In the genomic region with DNA sequence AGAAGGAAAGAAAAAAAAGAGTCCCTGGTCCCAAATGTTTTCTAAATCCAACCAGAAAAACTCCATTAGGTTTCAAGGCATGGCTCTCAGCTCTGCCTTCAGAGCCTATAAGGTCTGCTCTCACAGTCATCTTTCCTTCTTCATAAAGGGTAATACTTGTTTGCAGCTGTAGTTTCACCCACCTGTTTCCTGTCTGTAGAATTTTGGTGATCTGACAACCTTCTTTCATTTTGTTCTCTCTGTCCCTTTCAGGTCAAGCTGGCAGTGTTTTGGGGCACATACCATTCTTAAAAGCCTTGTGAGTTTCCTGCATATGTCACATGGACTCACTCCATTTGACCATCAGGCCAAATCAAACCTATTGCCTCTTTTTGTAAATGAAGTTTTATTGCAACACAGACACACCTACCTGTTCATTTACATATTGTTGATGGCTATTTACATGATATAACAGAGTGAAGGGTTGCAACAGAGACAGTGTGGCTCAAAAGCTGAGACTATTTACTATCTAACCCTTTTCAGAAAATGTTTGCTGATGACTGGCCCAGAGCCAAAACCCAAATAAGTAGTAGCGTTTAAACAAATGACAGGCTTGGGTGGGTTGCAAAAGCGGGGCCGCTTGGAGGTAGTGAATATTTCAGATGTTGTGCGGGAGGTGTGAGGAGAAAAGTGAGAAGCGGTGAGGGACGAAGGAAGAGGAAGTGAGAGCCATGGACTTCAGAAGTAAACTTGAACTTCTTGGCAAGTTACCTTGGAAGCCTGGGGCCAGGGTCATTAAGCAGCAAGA, we compare ENCODE assay signal across 11 cellular contexts.
A peak's percentile ranks its signal among the peaks of the same experiment; 100 is the strongest.
DNase-seq lines count a peak whose midpoint lies in the region; ATAC-seq, FAIRE-seq and TF ChIP-seq lines count a peak whose summit lies in the region.
"Had no signal": no experiment of that assay in that cellular context is flagged by ENCODE, and none has a peak within 500 bp of the region (broad histone marks: within the 10 kb centered on the region; RNA-seq: fewer than 3 reads in every experiment).

No MANE protein-coding gene starts in this region.

- H3K9me3 ChIP-seq in lower lobe of right lung (peaks cover 6% of the 10 kb centered on the region), uterus (peaks cover 0 to 2% of the 10 kb centered on the region in 2 donors)

- 0 out of 2 replicates have a peak, but pooled peaks have one; percentile 19 for TF ChIP-seq POLR2A in Raji (IDR thresholded peaks at IDR 0.05; ENCODE audit: insufficient read depth, low read depth, low read length)
- TF ChIP-seq POLR2A in uterus (IDR thresholded peaks at IDR 0.05), result no peak

- peak; percentile 56 for ATAC-seq in GM21526 (IDR thresholded peaks at IDR 0.05; ENCODE audit: low FRiP score, unreplicated experiment)
- peak; percentile 25 for ATAC-seq in HG03196 (IDR thresholded peaks at IDR 0.05; ENCODE audit: unreplicated experiment)
- no peak for ATAC-seq in lower lobe of right lung
- ATAC-seq: left colon had no signal

- H3K4me3 ChIP-seq in lower lobe of right lung, result no peak overlapping the region
- no peak overlapping the region for H3K4me3 ChIP-seq in uterus

- peak; percentile 90 for FAIRE-seq in GM18507 (lab: Jason Lieb, UNC)

- no peak for TF ChIP-seq CTCF in lower lobe of right lung (IDR thresholded peaks at IDR 0.05)
- TF ChIP-seq CTCF in uterus (IDR thresholded peaks at IDR 0.05), result no peak

- DNase-seq in GM18507 (ENCODE audit: extremely low spot score, insufficient read length, low read depth), result no peak
- DNase-seq in lower lobe of right lung, result no peak
- no peak for DNase-seq in uterus
- no peak for DNase-seq in C1 segment of cervical spinal cord (lab: John Stamatoyannopoulos, UW)
- DNase-seq in HPDE6-E6E7 (ENCODE audit: extremely low spot score), result no peak
- DNase-seq: activated CD4-positive, alpha-beta memory T cell treated with anti-CD3 and anti-CD28 coated beads for 36 hours; COR-L47; left colon had no signal

- H3K36me3 ChIP-seq in lower lobe of right lung, result no peaks in the 10 kb centered on the region
- H3K36me3 ChIP-seq in uterus, result no peaks in the 10 kb centered on the region

- H3K4me1 ChIP-seq in lower lobe of right lung (peaks cover 9% of the 10 kb centered on the region), uterus (peaks cover 0 to 7% of the 10 kb centered on the region in 2 donors)

- intact Hi-C loops in lower lobe of right lung (cut with DNase I), result no loop called here
- intact Hi-C loops in uterus (cut with DNase I; ENCODE audit: low total_unique reads), result no loop called here

- H3K27me3 ChIP-seq in lower lobe of right lung (ENCODE audit: low read depth) (no peaks in the 10 kb centered on the region), uterus (no peaks in the 10 kb centered on the region)

- H3K27ac ChIP-seq in lower lobe of right lung (no peak overlapping the region), uterus (no peak overlapping the region)

Comparison
In these comparisons a context has a peak if more than half of its experiments do, and no peak if none do; other contexts are left out.
1. ATAC-seq: peak in GM21526 (single experiment) and HG03196 (single experiment); none in lower lobe of right lung (0 of 2).